8 cellular contexts compared by ENCODE assay signal in genomic region chr22:25564320-25564978, GRCh38. TPM values are rescaled to one million over a fixed set of nuclear protein-coding genes. Genes with fewer than 3 reads are reported as not detected.
A peak's percentile ranks its signal among the peaks of the same experiment; 100 is the strongest.
DNase-seq lines count a peak whose midpoint lies in the region; ATAC-seq, FAIRE-seq and TF ChIP-seq lines count a peak whose summit lies in the region.

GRK3 (plus strand) TSS chr22:25564675; CDS start chr22:25565041, 366 bp downstream.

- intact Hi-C loops in posterior cingulate gyrus (cut with DNase I): no loop called here

- CTCF ChIA-PET in A549 (lab: Yijun Ruan, JAX): interaction anchor here (0.9 to 1.2 kb wide), 3 partner anchors 8 to 208 kb away, joined by 3 to 4 read pairs (median 3); no protein-coding TSS in a partner anchor

- peaks cover 11 to 20% of the 10 kb centered on the region in 2 donors for H3K36me3 Mint-ChIP-seq in activated naive CD4-positive, alpha-beta T cell treated with anti-CD3 and anti-CD28 coated beads, Interleukin-2, amount 50 U/mL, for 72 hours

- FAIRE-seq in A549 (lab: Jason Lieb, UNC): no peak
- FAIRE-seq in urothelium cell line (lab: Jason Lieb, UNC): peak; percentile 100

- peaks cover 9% of the 10 kb centered on the region; the same call in 2 of the 3 replicates for H3K4me1 ChIP-seq in A549
- H3K4me1 ChIP-seq in SJSA1 (replicated peaks): peaks cover 11% of the 10 kb centered on the region
- H3K4me1 ChIP-seq in cardiac muscle cell (ENCODE audit: low read depth): peaks cover 13% of the 10 kb centered on the region

- peak; percentile 21 to 59 for DNase-seq in A549 (ENCODE audit: low read depth in 1 of 2, low spot score in 1 of 2)
- peak; percentile 59 to 83 for DNase-seq in SJSA1 (ENCODE audit: low read depth in 1 of 2, low spot score in 2 of 2)
- DNase-seq in activated naive CD4-positive, alpha-beta T cell treated with anti-CD3 and anti-CD28 coated beads, Interleukin-2, amount 50 U/mL, for 72 hours (ENCODE audit: low spot score in 2 of 2): peak; percentile 63 to 66
- DNase-seq in cardiac muscle cell (ENCODE audit: low read depth in 1 of 2, low spot score in 1 of 2): peak; percentile 68 to 77
- DNase-seq in posterior cingulate gyrus: peak; percentile 37 to 93 (median 54)
- peak; percentile 97 for DNase-seq in urothelium cell line (ENCODE audit: low spot score)

- TF ChIP-seq RAD21 in A549 (conservative IDR thresholded peaks at IDR 0.05 in 1 of 2, IDR thresholded peaks at IDR 0.05 in 1 of 2): no peak

- TF ChIP-seq CTCF in A549 (IDR thresholded peaks at IDR 0.05): no peak
- no peak for TF ChIP-seq CTCF in cardiac muscle cell (IDR thresholded peaks at IDR 0.05; ENCODE audit: low read depth, low read length)

- H3K9me3 ChIP-seq in A549: no peaks in the 10 kb centered on the region
- 0 out of 2 replicates have a peak, but pooled peaks cover 3% of the 10 kb centered on the region for H3K9me3 ChIP-seq in SJSA1 (replicated peaks)
- H3K9me3 ChIP-seq in cardiac muscle cell (ENCODE audit: low read depth): no peaks in the 10 kb centered on the region

- H3K27me3 ChIP-seq in SJSA1 (replicated peaks): 0 out of 2 replicates have a peak, but pooled peaks cover 2% of the 10 kb centered on the region
- no peaks in the 10 kb centered on the region for H3K27me3 ChIP-seq in cardiac muscle cell

- POLR2A ChIA-PET in A549 (lab: Yijun Ruan, JAX): no interaction called here

- ATAC-seq in A549 (peak; percentile 82 to 89), GM18858 (IDR thresholded peaks at IDR 0.05; ENCODE audit: unreplicated experiment) (peak; percentile 34), HG03521 (IDR thresholded peaks at IDR 0.05; ENCODE audit: unreplicated experiment) (peak; percentile 49)
- peak; percentile 75 to 84 for ATAC-seq in activated naive CD4-positive, alpha-beta T cell treated with anti-CD3 and anti-CD28 coated beads, Interleukin-2, amount 50 U/mL, for 72 hours

- peak within 1 kb of the TSS; percentile 80 to 90 for H3K27ac Mint-ChIP-seq in activated naive CD4-positive, alpha-beta T cell treated with anti-CD3 and anti-CD28 coated beads, Interleukin-2, amount 50 U/mL, for 72 hours

- H3K4me3 ChIP-seq in A549 (peak within 1 kb of the TSS; percentile 96), SJSA1 (peak within 1 kb of the TSS; percentile 90), cardiac muscle cell (peak within 1 kb of the TSS; percentile 94)

- peaks cover 4% of the 10 kb centered on the region for H3K36me3 ChIP-seq in SJSA1
- H3K36me3 ChIP-seq in cardiac muscle cell: no peaks in the 10 kb centered on the region

- TF ChIP-seq POLR2A in A549 (IDR thresholded peaks at IDR 0.05; ENCODE audit: low read length): peak; percentile 52

- TF ChIP-seq EP300 in A549 (IDR thresholded peaks at IDR 0.05): no peak

- 0% methylated on average over 3 of the region's 73 CpGs for WGBS in A549 (ENCODE audit: missing lambda C conversion rate)

- H3K4me2 ChIP-seq in A549: peak within 1 kb of the TSS; percentile 97

- H3K9me3 Mint-ChIP-seq in activated naive CD4-positive, alpha-beta T cell treated with anti-CD3 and anti-CD28 coated beads, Interleukin-2, amount 50 U/mL, for 72 hours: no peaks in the 10 kb centered on the region

- H3K27ac ChIP-seq in A549 (peak within 1 kb of the TSS; percentile 81 to 97), SJSA1 (peak within 1 kb of the TSS; percentile 25; the same call in 1 of the 2 replicates), cardiac muscle cell (no peak within 1 kb of the TSS)

TF ChIP-seq in A549, 52 proteins besides CTCF, POLR2A, EP300 and RAD21:
- TF ChIP-seq RNF2 (IDR thresholded peaks at IDR 0.05; ENCODE audit: borderline replicate concordance, low read depth): no peak
- peak; percentile 20; the same call in 1 of the 2 replicates for TF ChIP-seq MAX (IDR thresholded peaks at IDR 0.05)
- TF ChIP-seq CBX8 (IDR thresholded peaks at IDR 0.05): no peak

RNA-seq across cellular contexts. Expression of gene GRK3, which starts in this region (rescaled TPM):
- polyA plus RNA-seq in A549 (2011; rRNA removed): 6.5 and 6.9 TPM in 2 replicates
- polyA plus RNA-seq in A549 (2012; cell fraction: cytosol; rRNA removed): 1.3 and 1.4 TPM in 2 replicates
- polyA plus RNA-seq in A549 (2012; cell fraction: nucleus; rRNA removed): 0.83 and 1.5 TPM in 2 replicates
- 3.4 to 3.9 TPM (median 3.5 TPM) in 3 replicates for polyA plus RNA-seq in A549 (2017; fragmentation: RNase III; extraction: RNeasy Plus Mini Kit Qiagen cat#74134 plus additional on column Dnase treatment)
- 5.5 and 6.0 TPM in 2 replicates for polyA minus RNA-seq in A549 (2011; rRNA and poly(A)+ RNA removed)
- total RNA-seq in SJSA1 (2014; rRNA removed; shearing (Covaris generic)): 4.2 and 6.3 TPM in 2 replicates
- total RNA-seq in activated naive CD4-positive, alpha-beta T cell treated with anti-CD3 and anti-CD28 coated beads, Interleukin-2, amount 50 U/mL, for 72 hours: 10 to 100 TPM; 13.6 to 31.6 TPM
- 7.0 and 10.5 TPM in 2 replicates for total RNA-seq in cardiac muscle cell
- polyA plus RNA-seq in cardiac muscle cell: 5.7 and 7.3 TPM in 2 replicates

Comparison
In these comparisons a context has a peak if more than half of its experiments do, and no peak if none do; other contexts are left out.
1. ATAC-seq: peak in every context shown above with its lines; median percentile 86 in A549; 80 in activated naive CD4-positive, alpha-beta T cell treated with anti-CD3 and anti-CD28 coated beads, Interleukin-2, amount 50 U/mL, for 72 hours; 49 in HG03521; 34 in GM18858.
2. DNase-seq: peak in every context shown above with its lines; median percentile 97 in urothelium cell line; 72 in cardiac muscle cell; 71 in SJSA1; 64 in activated naive CD4-positive, alpha-beta T cell treated with anti-CD3 and anti-CD28 coated beads, Interleukin-2, amount 50 U/mL, for 72 hours; 54 in posterior cingulate gyrus; 40 in A549.